ENCODE assay signal across 22 cellular contexts in the genomic region with DNA sequence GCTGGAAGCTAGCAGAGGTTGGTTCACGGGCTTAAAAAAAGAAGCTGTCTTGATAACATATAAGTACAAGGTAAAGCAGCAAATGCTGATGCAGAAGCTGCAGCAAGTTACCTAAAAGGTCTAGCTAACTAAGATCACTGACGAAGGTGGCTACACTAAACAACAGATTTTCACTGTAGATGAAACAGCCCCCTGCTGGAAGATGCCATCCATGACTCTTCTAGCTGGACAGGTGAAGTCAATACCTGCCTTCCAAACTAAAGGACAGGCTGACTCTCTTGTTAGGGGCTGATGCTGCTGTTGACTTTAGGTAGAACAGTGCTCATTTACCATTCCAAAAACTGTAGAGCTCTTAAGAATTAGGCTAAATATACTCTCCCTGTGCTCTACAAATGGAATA.
A peak's percentile ranks its signal among the peaks of the same experiment; 100 is the strongest.
DNase-seq lines count a peak whose midpoint lies in the region; ATAC-seq and TF ChIP-seq lines count a peak whose summit lies in the region.
"Had no signal": no experiment of that assay in that cellular context is flagged by ENCODE, and none has a peak within 500 bp of the region (broad histone marks: within the 10 kb centered on the region; RNA-seq: fewer than 3 reads in every experiment).

No MANE protein-coding gene starts in this region.

- BruUV-seq in Caco-2 (replicated peaks; lab: Mats Ljungman, UMichigan), result no TSS peak

- 94 to 97% methylated on average over 2 of the region's 2 CpGs for WGBS in lower leg skin, 2 donors

- no peak overlapping the region for H2AFZ ChIP-seq in OCI-LY3 (ENCODE audit: low read depth, low read length)

- H3K36me3 Mint-ChIP-seq in Caco-2 (ENCODE audit: insufficient read depth, unreplicated experiment) (no peaks in the 10 kb centered on the region), nephron progenitor cell (ENCODE audit: low read depth) (peaks cover 33% of the 10 kb centered on the region)
- H3K36me3 Mint-ChIP-seq: natural killer cell had no signal

- H3K4me3 ChIP-seq in Caco-2 (ENCODE audit: low read depth, low read length) (no peak overlapping the region), GM12875 (ENCODE audit: low read depth, low read length) (no peak overlapping the region), OCI-LY3 (ENCODE audit: low read length) (no peak overlapping the region), gastrocnemius medialis (no peak overlapping the region), lower leg skin (ENCODE audit: low read depth, poor library complexity, severe bottlenecking) (no peak overlapping the region)
- H3K4me3 ChIP-seq: MG63, SJCRH30, uterus had no signal

- H3K27me3 ChIP-seq in Caco-2 (replicated peaks; ENCODE audit: control insufficient read depth, insufficient read depth, low read length) (no peaks in the 10 kb centered on the region), OCI-LY3 (ENCODE audit: low read depth, low read length) (no peaks in the 10 kb centered on the region), gastrocnemius medialis (no peaks in the 10 kb centered on the region)
- H3K27me3 ChIP-seq: MG63, SJCRH30, uterus had no signal

- H3K9me3 Mint-ChIP-seq in Caco-2 (ENCODE audit: unreplicated experiment), result no peaks in the 10 kb centered on the region
- peaks cover 33% of the 10 kb centered on the region for H3K9me3 Mint-ChIP-seq in nephron progenitor cell
- H3K9me3 Mint-ChIP-seq: natural killer cell had no signal

- no peak overlapping the region for H3K9ac ChIP-seq in OCI-LY3 (ENCODE audit: low read length)

- H3K36me3 ChIP-seq in Caco-2 (ENCODE audit: control insufficient read depth, insufficient read depth, low read length) (no peaks in the 10 kb centered on the region), OCI-LY3 (replicated peaks; ENCODE audit: low read depth, low read length) (peaks cover 8% of the 10 kb centered on the region), gastrocnemius medialis (no peaks in the 10 kb centered on the region)
- H3K36me3 ChIP-seq: MG63, SJCRH30, uterus had no signal

- H3K79me2 ChIP-seq in OCI-LY3 (ENCODE audit: low read length), result peaks cover 86% of the 10 kb centered on the region

- in situ Hi-C loops in gastrocnemius medialis (cut with MboI; ENCODE audit: low sequenced_read_pairs in 4 of 4), result no loop called here

- POLR2A ChIA-PET in Caco-2 (lab: Charles Lee), result no interaction called here

- DNase-seq in Caco-2 (peak; percentile 37 to 43), germinal center (ENCODE audit: low spot score) (peak; percentile 10), gastrocnemius medialis (no peak), NCI-H146 (lab: John Stamatoyannopoulos, UW) (no peak), nephron progenitor cell (no peak), lower leg skin (ENCODE audit: low spot score in 2 of 2) (no peak)
- DNase-seq: activated CD4-positive, alpha-beta T cell treated with anti-CD3 and anti-CD28 coated beads for 1 hour; activated CD8-positive, alpha-beta memory T cell treated with anti-CD3 and anti-CD28 coated beads, Interleukin-2, amount 50 U/mL, for 48 hours; activated gamma-delta T cell; anterior cingulate cortex; effector memory CD4-positive, alpha-beta T cell; mesenchymal stem cell; MG63; natural killer cell; NCI-H187; NCI-H446; posterior cingulate gyrus; SJCRH30; stimulated activated CD4-positive, alpha-beta T cell treated with anti-CD3 and anti-CD28 coated beads, Interleukin-2, amount 100 ng/mL, for 48 hours; uterus had no signal

- H3K27ac ChIP-seq in OCI-LY3 (ENCODE audit: low read length) (no peak overlapping the region), gastrocnemius medialis (no peak overlapping the region)
- H3K27ac ChIP-seq: SJCRH30, uterus had no signal

- H3K4me3 Mint-ChIP-seq in Caco-2 (ENCODE audit: unreplicated experiment), result no peak overlapping the region
- H3K4me3 Mint-ChIP-seq in nephron progenitor cell, result no peak overlapping the region
- H3K4me3 Mint-ChIP-seq: natural killer cell had no signal

- H3K9me3 ChIP-seq in Caco-2 (peaks cover 5% of the 10 kb centered on the region; the same call in 1 of the 2 replicates), OCI-LY3 (ENCODE audit: insufficient read depth, low read length) (0 out of 2 replicates have a peak, but pooled peaks cover 3% of the 10 kb centered on the region), gastrocnemius medialis (no peaks in the 10 kb centered on the region)
- H3K9me3 ChIP-seq: SJCRH30, uterus had no signal

- TF ChIP-seq POLR2A in gastrocnemius medialis (IDR thresholded peaks at IDR 0.05), result no peak
- no peak for TF ChIP-seq POLR2A in lower leg skin (IDR thresholded peaks at IDR 0.05)

- intact Hi-C loops in Caco-2 (cut with micrococcal nuclease; ENCODE audit: unreplicated experiment) (loop anchor here (1.0 kb wide), 1 partner anchor 28 kb away; no protein-coding TSS in a partner anchor), gastrocnemius medialis (cut with DNase I; ENCODE audit: low total_unique reads) (no loop called here), lower leg skin (cut with DNase I; ENCODE audit: low total_unique reads) (no loop called here)

- H3K4me1 Mint-ChIP-seq in Caco-2 (ENCODE audit: low read depth, unreplicated experiment) (peaks cover 8% of the 10 kb centered on the region), nephron progenitor cell (peaks cover 8% of the 10 kb centered on the region)

- H3K27me3 Mint-ChIP-seq in Caco-2 (ENCODE audit: insufficient read depth, unreplicated experiment) (no peaks in the 10 kb centered on the region), nephron progenitor cell (ENCODE audit: low read depth, poor library complexity) (no peaks in the 10 kb centered on the region)

- no peak overlapping the region for H3K4me2 ChIP-seq in OCI-LY3 (ENCODE audit: low read length)

- CTCF ChIA-PET in Caco-2 (lab: Charles Lee), result interaction anchor here (0.7 to 1.4 kb wide), 4 partner anchors 11 to 30 kb away, joined by 3 to 4 read pairs (median 3); no protein-coding TSS in a partner anchor

- peaks cover 54% of the 10 kb centered on the region for H4K20me1 ChIP-seq in OCI-LY3 (ENCODE audit: insufficient read depth, low read length)

- no peak for ATAC-seq in gastrocnemius medialis
- ATAC-seq: natural killer cell had no signal

- TF ChIP-seq CTCF in Caco-2 (IDR thresholded peaks at IDR 0.05; ENCODE audit: insufficient read depth in 1 of 2, low read depth in 1 of 2, low read length in 1 of 2, severe bottlenecking in 1 of 2, unreplicated experiment in 1 of 2), result peak; percentile 12 to 35
- peak; percentile 15; the same call in 1 of the 2 replicates for TF ChIP-seq CTCF in GM12875 (IDR thresholded peaks at IDR 0.05; ENCODE audit: borderline replicate concordance, insufficient read depth, low read depth, low read length)
- peak; percentile 45 for TF ChIP-seq CTCF in OCI-LY3 (IDR thresholded peaks at IDR 0.05; ENCODE audit: low read depth, low read length)
- no peak for TF ChIP-seq CTCF in gastrocnemius medialis (IDR thresholded peaks at IDR 0.05 in 4 of 5, conservative IDR thresholded peaks at IDR 0.05 in 1 of 5)
- TF ChIP-seq CTCF in nephron progenitor cell (IDR thresholded peaks at IDR 0.05), result no peak
- no peak for TF ChIP-seq CTCF in lower leg skin (IDR thresholded peaks at IDR 0.05)

- H3K27ac Mint-ChIP-seq in Caco-2 (ENCODE audit: unreplicated experiment) (no peak overlapping the region), nephron progenitor cell (no peak overlapping the region)

- peaks cover 13% of the 10 kb centered on the region for H3K4me1 ChIP-seq in Caco-2
- peaks cover 28% of the 10 kb centered on the region for H3K4me1 ChIP-seq in OCI-LY3 (ENCODE audit: low read length)
- no peaks in the 10 kb centered on the region for H3K4me1 ChIP-seq in gastrocnemius medialis
- H3K4me1 ChIP-seq: SJCRH30, uterus had no signal

Comparison
In these comparisons a context has a peak if more than half of its experiments do, and no peak if none do; other contexts are left out.
1. DNase-seq: peak in Caco-2 (2 of 2) and germinal center (single experiment); none in gastrocnemius medialis (0 of 2), NCI-H146 (single experiment), nephron progenitor cell (single experiment) and lower leg skin (0 of 2).
2. CTCF ChIP-seq: peak in Caco-2 (2 of 2), GM12875 (single experiment) and OCI-LY3 (single experiment); none in gastrocnemius medialis (0 of 5), nephron progenitor cell (single experiment) and lower leg skin (0 of 3).